1 cellular context compared by ENCODE assay signal in genomic region chr2:119407430-119408220, GRCh38.
TF ChIP-seq lines count a peak whose summit lies in the region.

No MANE protein-coding gene starts in this region.

TF ChIP-seq in WTC11, 78 proteins besides CTCF, POLR2A, EP300 and RAD21 (continued from another document):
- TF ChIP-seq E2F4 (CRISPR knock-in tag; IDR thresholded peaks at IDR 0.05; ENCODE audit: borderline replicate concordance, low read depth), result no peak
- no peak for TF ChIP-seq ESRRA (CRISPR knock-in tag; IDR thresholded peaks at IDR 0.05; ENCODE audit: borderline replicate concordance)
- TF ChIP-seq RORB (CRISPR knock-in tag; IDR thresholded peaks at IDR 0.05), result no peak
- TF ChIP-seq AFF4 (CRISPR knock-in tag; IDR thresholded peaks at IDR 0.05; ENCODE audit: borderline replicate concordance), result no peak
- TF ChIP-seq HMGXB4 (CRISPR knock-in tag; IDR thresholded peaks at IDR 0.05), result no peak
